In genomic region chr12:68856510-68856909, GRCh38 we compare ENCODE assay signal across 19 cellular contexts.
"Had no signal": no experiment of that assay in that cellular context is flagged by ENCODE, and none has a peak within 500 bp of the region (broad histone marks: within the 10 kb centered on the region; RNA-seq: fewer than 3 reads in every experiment).

No MANE protein-coding gene starts in this region.

- H3K27me3 Mint-ChIP-seq: activated CD4-positive, alpha-beta T cell treated with anti-CD3 and anti-CD28 coated beads, Interleukin-2, amount 10 ng/mL, durations not matched to agents 24 days and 14 days; central memory CD8-positive, alpha-beta T cell had no signal

- H3K9me3 Mint-ChIP-seq: activated CD4-positive, alpha-beta T cell treated with anti-CD3 and anti-CD28 coated beads, Interleukin-2, amount 10 ng/mL, durations not matched to agents 24 days and 14 days; activated naive CD4-positive, alpha-beta T cell treated with anti-CD3 and anti-CD28 coated beads for 36 hours; activated T-cell treated with anti-CD3 and anti-CD28 coated beads, Interleukin-2, amount 50 U/mL, for 4 hours; central memory CD8-positive, alpha-beta T cell; naive thymus-derived CD4-positive, alpha-beta T cell; neural progenitor cell had no signal

- H3K4me1 ChIP-seq: colonic mucosa, left lung, neural progenitor cell, prostate gland, right atrium auricular region, transverse colon, vagina had no signal

- H3K9ac ChIP-seq: neural progenitor cell had no signal

- H3K27ac Mint-ChIP-seq: activated CD4-positive, alpha-beta T cell treated with anti-CD3 and anti-CD28 coated beads, Interleukin-2, amount 10 ng/mL, durations not matched to agents 24 days and 14 days; activated naive CD4-positive, alpha-beta T cell treated with anti-CD3 and anti-CD28 coated beads for 36 hours; naive thymus-derived CD4-positive, alpha-beta T cell; neural progenitor cell had no signal

- H3K4me3 ChIP-seq: colonic mucosa, left lung, neural progenitor cell, prostate gland, right atrium auricular region, transverse colon, vagina had no signal

- ATAC-seq: activated T-cell treated with anti-CD3 and anti-CD28 coated beads, Interleukin-2, amount 50 U/mL, for 4 hours; left lung; naive thymus-derived CD4-positive, alpha-beta T cell; stimulated activated naive CD8-positive, alpha-beta T cell treated with anti-CD3 and anti-CD28 coated beads, Interleukin-15, Interleukin-2, amounts not matched to agents 100 U/mL and 50 U/mL, for 24 hours had no signal

- H3K4me1 Mint-ChIP-seq: central memory CD8-positive, alpha-beta T cell; neural progenitor cell had no signal

- H3K9me3 ChIP-seq: colonic mucosa, left lung, prostate gland, right atrium auricular region, transverse colon, vagina had no signal

- H3K36me3 ChIP-seq: brain microvascular endothelial cell, colonic mucosa, neural progenitor cell, prostate gland, right atrium auricular region, vagina had no signal

- H3K27me3 ChIP-seq: brain microvascular endothelial cell, colonic mucosa, left lung, neural progenitor cell, right atrium auricular region, transverse colon, vagina had no signal

- H3K27ac ChIP-seq: brain microvascular endothelial cell, colonic mucosa, left lung, neural progenitor cell, prostate gland, right atrium auricular region, transverse colon, vagina had no signal

- DNase-seq: activated CD4-positive, alpha-beta T cell treated with anti-CD3 and anti-CD28 coated beads, Interleukin-2, amount 10 ng/mL, durations not matched to agents 24 days and 14 days; activated CD8-positive, alpha-beta memory T cell treated with anti-CD3 and anti-CD28 coated beads, Interleukin-2, amount 50 U/mL, for 4 hours; activated naive CD4-positive, alpha-beta T cell treated with anti-CD3 and anti-CD28 coated beads for 36 hours; activated T-cell treated with anti-CD3 and anti-CD28 coated beads, Interleukin-2, amount 50 U/mL, for 4 hours; anterior cingulate cortex; brain microvascular endothelial cell; colonic mucosa; erythroblast; head of caudate nucleus; left lung; naive thymus-derived CD4-positive, alpha-beta T cell; stimulated activated naive CD8-positive, alpha-beta T cell treated with anti-CD3 and anti-CD28 coated beads, Interleukin-15, Interleukin-2, amounts not matched to agents 100 U/mL and 50 U/mL, for 24 hours; T1000; transverse colon had no signal

- H3K36me3 Mint-ChIP-seq: neural progenitor cell had no signal

- H3K4me3 Mint-ChIP-seq: activated CD4-positive, alpha-beta T cell treated with anti-CD3 and anti-CD28 coated beads, Interleukin-2, amount 10 ng/mL, durations not matched to agents 24 days and 14 days; activated naive CD4-positive, alpha-beta T cell treated with anti-CD3 and anti-CD28 coated beads for 36 hours; activated T-cell treated with anti-CD3 and anti-CD28 coated beads, Interleukin-2, amount 50 U/mL, for 4 hours; central memory CD8-positive, alpha-beta T cell; naive thymus-derived CD4-positive, alpha-beta T cell; neural progenitor cell had no signal
